Comparison of ENCODE assay signal across 8 cellular contexts in genomic region chr3:66303556-66303955, GRCh38.
A peak's percentile ranks its signal among the peaks of the same experiment; 100 is the strongest.
DNase-seq lines count a peak whose midpoint lies in the region; ATAC-seq and TF ChIP-seq lines count a peak whose summit lies in the region.

No MANE protein-coding gene starts in this region.

- intact Hi-C loops in activated CD4-positive, alpha-beta memory T cell treated with anti-CD3 and anti-CD28 coated beads for 36 hours (cut with micrococcal nuclease): loop anchor here (1.0 to 2.0 kb wide), 4 partner anchors 33 to 697 kb away; no protein-coding TSS in a partner anchor

- POLR2A ChIA-PET in activated CD4-positive, alpha-beta memory T cell treated with anti-CD3 and anti-CD28 coated beads for 36 hours (lab: Charles Lee): interaction anchor here (0.7 to 1.6 kb wide), 5 partner anchors 8 to 1352 kb away, joined by 3 to 7 read pairs (median 3); no protein-coding TSS in a partner anchor

- no peak for TF ChIP-seq POLR2A in erythroblast (IDR thresholded peaks at IDR 0.05; ENCODE audit: low read length)

- peaks cover 30% of the 10 kb centered on the region for H3K36me3 Mint-ChIP-seq in activated CD4-positive, alpha-beta memory T cell treated with anti-CD3 and anti-CD28 coated beads for 36 hours
- no peaks in the 10 kb centered on the region for H3K36me3 Mint-ChIP-seq in nephron (ENCODE audit: low read depth)

- CTCF ChIA-PET in activated CD4-positive, alpha-beta memory T cell treated with anti-CD3 and anti-CD28 coated beads for 36 hours (lab: Charles Lee): interaction anchor here (0.8 to 2.2 kb wide), 4 partner anchors 17 to 198 kb away, joined by 3 to 12 read pairs (median 4); no protein-coding TSS in a partner anchor

- no peaks in the 10 kb centered on the region for H3K27me3 Mint-ChIP-seq in activated CD4-positive, alpha-beta memory T cell treated with anti-CD3 and anti-CD28 coated beads for 36 hours
- no peaks in the 10 kb centered on the region for H3K27me3 Mint-ChIP-seq in nephron (ENCODE audit: low read depth)

- no peak for TF ChIP-seq CTCF in nephron (IDR thresholded peaks at IDR 0.05; ENCODE audit: unreplicated experiment in 3 of 3)

- peak overlapping the region; percentile 32 for H3K4me3 Mint-ChIP-seq in activated CD4-positive, alpha-beta memory T cell treated with anti-CD3 and anti-CD28 coated beads for 36 hours
- no peak overlapping the region for H3K4me3 Mint-ChIP-seq in nephron

- H3K4me1 Mint-ChIP-seq in activated CD4-positive, alpha-beta memory T cell treated with anti-CD3 and anti-CD28 coated beads for 36 hours (ENCODE audit: low read depth): peaks cover 60% of the 10 kb centered on the region
- peaks cover 51% of the 10 kb centered on the region for H3K4me1 Mint-ChIP-seq in nephron

- H3K9me3 Mint-ChIP-seq in activated CD4-positive, alpha-beta memory T cell treated with anti-CD3 and anti-CD28 coated beads for 36 hours: peaks cover 17% of the 10 kb centered on the region
- no peaks in the 10 kb centered on the region for H3K9me3 Mint-ChIP-seq in nephron

- DNase-seq in activated CD4-positive, alpha-beta memory T cell treated with anti-CD3 and anti-CD28 coated beads for 36 hours: peak; percentile 83
- DNase-seq in Ammon's horn (ENCODE audit: low spot score) (no peak), hippocampal formation (lab: John Stamatoyannopoulos, UW) (no peak), erythroblast (lab: John Stamatoyannopoulos, UW) (no peak)

- ATAC-seq in GM18508 (IDR thresholded peaks at IDR 0.05; ENCODE audit: insufficient read depth, unreplicated experiment) (peak; percentile 73), HG02970 (IDR thresholded peaks at IDR 0.05; ENCODE audit: low FRiP score, unreplicated experiment) (peak; percentile 54), GM18858 (IDR thresholded peaks at IDR 0.05; ENCODE audit: unreplicated experiment) (no peak)

- peak overlapping the region; percentile 98 for H3K27ac Mint-ChIP-seq in activated CD4-positive, alpha-beta memory T cell treated with anti-CD3 and anti-CD28 coated beads for 36 hours
- peak overlapping the region; percentile 41 to 86 (median 85) for H3K27ac Mint-ChIP-seq in nephron
